8 cellular contexts compared by ENCODE assay signal in genomic region chr12:88035907-88036289, GRCh38. TPM values are rescaled to one million over a fixed set of nuclear protein-coding genes. Genes with fewer than 3 reads are reported as not detected.
DNase-seq lines count a peak whose midpoint lies in the region; ATAC-seq, FAIRE-seq and TF ChIP-seq lines count a peak whose summit lies in the region.

No MANE protein-coding gene starts in this region.

- DNase-seq in GM12865 (ENCODE audit: low read depth) (peak; percentile 24), cardiac fibroblast (ENCODE audit: low read depth in 2 of 2) (no peak), mesothelial cell of epicardium (ENCODE audit: low spot score in 2 of 2, unreplicated experiment in 2 of 2) (no peak), occipital lobe (lab: John Stamatoyannopoulos, UW) (no peak), head of caudate nucleus (no peak), urothelium cell line (ENCODE audit: low spot score) (no peak)

- H3K4me1 Mint-ChIP-seq in mesothelial cell of epicardium: peaks cover 40% of the 10 kb centered on the region

- peaks cover 8% of the 10 kb centered on the region for H3K9me3 ChIP-seq in KOPT-K1 (ENCODE audit: insufficient read depth, low read length, poor library complexity, severe bottlenecking)

- H3K4me3 ChIP-seq in GM12865 (ENCODE audit: low read depth, low read length) (peak overlapping the region; percentile 95), cardiac fibroblast (replicated peaks in 1 of 2; ENCODE audit: low read depth in 2 of 2, low read length in 2 of 2) (peak overlapping the region; percentile 77 to 87)

- ATAC-seq in GM21717 (IDR thresholded peaks at IDR 0.05; ENCODE audit: unreplicated experiment): peak; percentile 22

- no peaks in the 10 kb centered on the region for H3K27me3 Mint-ChIP-seq in mesothelial cell of epicardium (ENCODE audit: low read depth)

- H3K9me3 Mint-ChIP-seq in mesothelial cell of epicardium: peaks cover 7% of the 10 kb centered on the region

- TF ChIP-seq CTCF in GM12865 (IDR thresholded peaks at IDR 0.05; ENCODE audit: insufficient read depth, low read depth, low read length, missing control alignments): no peak
- TF ChIP-seq CTCF in cardiac fibroblast (IDR thresholded peaks at IDR 0.05; ENCODE audit: low read depth, low read length): no peak
- TF ChIP-seq CTCF in mesothelial cell of epicardium (IDR thresholded peaks at IDR 0.05; ENCODE audit: unreplicated experiment): no peak

- H3K4me3 Mint-ChIP-seq in mesothelial cell of epicardium: peak overlapping the region; percentile 98

- H3K36me3 ChIP-seq in KOPT-K1 (ENCODE audit: insufficient read depth, low read length): peaks cover 17% of the 10 kb centered on the region

- intact Hi-C loops in head of caudate nucleus (cut with DNase I): no loop called here

- H3K27ac ChIP-seq in KOPT-K1 (ENCODE audit: low read depth, low read length, poor library complexity, severe bottlenecking): peak overlapping the region; percentile 74

- no peak for FAIRE-seq in urothelium cell line (lab: Jason Lieb, UNC)

- H3K27ac Mint-ChIP-seq in mesothelial cell of epicardium: peak overlapping the region; percentile 30

- peaks cover 7% of the 10 kb centered on the region for H3K36me3 Mint-ChIP-seq in mesothelial cell of epicardium

RNA-seq across cellular contexts. Expression of gene C12orf50, which starts 6.7 kb away (rescaled TPM):
- 0.07 to 0.22 TPM (median 0.13 TPM) in 3 replicates for total RNA-seq in mesothelial cell of epicardium
- not detected for total RNA-seq in occipital lobe
